Comparison of ENCODE assay signal across 8 cellular contexts in genomic region chr16:27367463-27368357, GRCh38. TPM values are rescaled to one million over a fixed set of nuclear protein-coding genes. Genes with fewer than 3 reads are reported as not detected.
DNase-seq lines count a peak whose midpoint lies in the region; ATAC-seq and TF ChIP-seq lines count a peak whose summit lies in the region.

No MANE protein-coding gene starts in this region.

- H3K4me3 ChIP-seq in dorsolateral prefrontal cortex (peak overlapping the region in 44 of 59 donors; percentile 6 to 52 (median 26)), lung (no peak overlapping the region)

- peaks cover 0 to 2% of the 10 kb centered on the region in 2 donors for H3K9me3 ChIP-seq in lung (ENCODE audit: control insufficient read depth in 2 of 2, insufficient read depth in 1 of 2, low read length in 1 of 2)

- ATAC-seq in GM18520 (IDR thresholded peaks at IDR 0.05; ENCODE audit: unreplicated experiment) (peak; percentile 71), HG03039 (IDR thresholded peaks at IDR 0.05; ENCODE audit: unreplicated experiment) (peak; percentile 53), lung (ENCODE audit: insufficient read depth, low FRiP score) (no peak)

- peak; percentile 36 to 89 (median 76) for TF ChIP-seq CTCF in dorsolateral prefrontal cortex (IDR thresholded peaks at IDR 0.05 in 54 of 56, conservative IDR thresholded peaks at IDR 0.05 in 2 of 56; ENCODE audit: low read depth in 1 of 56, partially characterized antibody in 56 of 56)
- TF ChIP-seq CTCF in lung (IDR thresholded peaks at IDR 0.05; ENCODE audit: control extremely low read depth, extremely low read depth) = peak; percentile 73

- in situ Hi-C loops in ACHN (cut with HindIII; ENCODE audit: low pct_ligation_motif_present, low pct_unique_long_range_greater_than_20kb, low sequenced_read_pairs) = no loop called here

- peaks cover 0 to 15% of the 10 kb centered on the region in 2 donors for H3K36me3 ChIP-seq in lung (ENCODE audit: control insufficient read depth in 2 of 2, insufficient read depth in 2 of 2, low read length in 2 of 2)

- H3K4me1 ChIP-seq in lung (ENCODE audit: control insufficient read depth in 2 of 2, insufficient read depth in 2 of 2, low read length in 2 of 2) = peaks cover 0 to 14% of the 10 kb centered on the region in 2 donors

- no peaks in the 10 kb centered on the region for H3K27me3 ChIP-seq in dorsolateral prefrontal cortex
- no peaks in the 10 kb centered on the region for H3K27me3 ChIP-seq in lung (ENCODE audit: control insufficient read depth, insufficient read depth)

- intact Hi-C loops in dorsolateral prefrontal cortex (cut with DNase I) = loop anchor here (2.0 to 10.0 kb wide), 6 partner anchors 130 to 1533 kb away; no protein-coding TSS in a partner anchor

- WGBS in lung, 2 donors = 15 to 17% methylated on average over 27 of the region's 27 CpGs

- H3K27ac ChIP-seq in dorsolateral prefrontal cortex (peak overlapping the region in 9 of 59 donors; percentile 13 to 58 (median 27)), lung (ENCODE audit: low read depth in 1 of 2, low read length in 1 of 2) (peak overlapping the region in 1 of 2 donors; percentile 88)

- DNase-seq in ACHN (peak; percentile 80), NCI-H510A treated with DMSO at 0.1 percent for 48 hours (lab: John Stamatoyannopoulos, UW) (peak; percentile 34), dorsolateral prefrontal cortex (peak in 9 of 10 donors; percentile 42 to 74 (median 57)), lung (ENCODE audit: low spot score) (peak; percentile 78)
- DNase-seq in activated CD4-positive, alpha-beta T cell treated with anti-CD3 and anti-CD28 coated beads, Interleukin-2, amount 50 U/mL, for 4 hours = peak; percentile 93 to 95
- peak; percentile 81 to 91 (median 83) for DNase-seq in stimulated activated CD4-positive, alpha-beta T cell treated with anti-CD3 and anti-CD28 coated beads, TNF-alpha, amount 100 ng/mL, for 48 hours (ENCODE audit: low read depth in 3 of 3)

RNA-seq across cellular contexts. Expression of gene IL21R, which starts 34.3 kb away (rescaled TPM):
- total RNA-seq in dorsolateral prefrontal cortex (1 to 10 TPM in 30 of 120 experiments, under 1 TPM in 69, not detected in 21; 0.11 to 4.6 (median 0.63) TPM), lung (1 to 10 TPM; 3.4 to 6.3 TPM)
- polyA plus RNA-seq in lung = 1 to 10 TPM; 1.0 to 4.6 TPM

RNA-seq across cellular contexts. Expression of gene IL4R, which starts 53.9 kb away (rescaled TPM):
- 10 to 100 TPM in 114 of 120 experiments, 1 to 10 TPM in 6; 6.1 to 78.9 (median 30.8) TPM for total RNA-seq in dorsolateral prefrontal cortex
- 100 to 1,000 TPM in 1 of 2 donors, 10 to 100 TPM in 1; 79.8 to 148 TPM for total RNA-seq in lung
- 100 to 1,000 TPM in 1 of 2 donors, 10 to 100 TPM in 1; 61.3 to 175 TPM for polyA plus RNA-seq in lung

Comparison
In these comparisons a context has a peak if more than half of its experiments do, and no peak if none do; other contexts are left out.
1. DNase-seq: peak in every context shown above with its lines; median percentile 94 in activated CD4-positive, alpha-beta T cell treated with anti-CD3 and anti-CD28 coated beads, Interleukin-2, amount 50 U/mL, for 4 hours; 83 in stimulated activated CD4-positive, alpha-beta T cell treated with anti-CD3 and anti-CD28 coated beads, TNF-alpha, amount 100 ng/mL, for 48 hours; 80 in ACHN; 78 in lung; 57 in dorsolateral prefrontal cortex; 34 in NCI-H510A treated with DMSO at 0.1 percent for 48 hours.